Comparison of ENCODE assay signal across 19 cellular contexts in the genomic region with DNA sequence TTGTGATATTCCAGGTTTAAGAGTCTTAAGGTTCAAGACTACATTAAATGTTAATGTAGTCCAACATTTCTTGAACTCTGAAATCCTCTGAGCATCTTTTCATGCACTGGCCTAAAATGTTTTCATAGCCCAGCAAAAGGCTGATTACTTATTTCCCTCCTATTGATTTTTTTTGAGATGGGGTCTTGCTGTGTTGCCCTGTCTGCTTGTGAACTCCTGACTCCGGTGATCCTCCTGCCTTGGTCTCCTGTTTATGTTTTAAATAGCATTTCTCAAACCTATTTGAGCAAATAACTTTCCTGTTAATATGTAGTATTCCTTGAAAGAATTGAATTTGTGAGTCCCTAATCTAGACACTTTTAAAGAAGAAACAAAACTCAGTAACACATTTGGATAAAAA.
"Had no signal": no experiment of that assay in that cellular context is flagged by ENCODE, and none has a peak within 500 bp of the region (broad histone marks: within the 10 kb centered on the region; RNA-seq: fewer than 3 reads in every experiment).

No MANE protein-coding gene starts in this region.

- H3K4me3 ChIP-seq: K562 had no signal

- H3K9me3 ChIP-seq: SK-N-SH had no signal

- H3K9me2 ChIP-seq: SK-N-SH had no signal

- DNase-seq: MV-4-11, NCI-H1048, NCI-H1105, NCI-H1417, NCI-H1436 treated with DMSO at 0.1 percent for 48 hours, NCI-H1694, NCI-H187 treated with DMSO at 0.1 percent for 48 hours, NCI-H2029 treated with DMSO at 0.1 percent for 48 hours, NCI-H2227 treated with DMSO at 0.1 percent for 48 hours, NCI-H524, NCI-H526 treated with DMSO at 0.1 percent for 48 hours, NCI-H748 treated with DMSO at 0.1 percent for 48 hours, SHP77, SK-N-SH, SW 1271 had no signal

- H3K4me2 ChIP-seq: KMS-11, SK-N-SH had no signal

- H3K9me3 Mint-ChIP-seq: IgD-negative memory B cell had no signal

- ATAC-seq: K562 had no signal

- FAIRE-seq: K562 had no signal

- H3K4me3 Mint-ChIP-seq: IgD-negative memory B cell had no signal

- H3K27ac ChIP-seq: KMS-11, RWPE1 had no signal

- H3K9ac ChIP-seq: KMS-11, SK-N-SH had no signal
